1 cellular context compared by ENCODE assay signal in genomic region chr2:28753043-28753683, GRCh38.
TF ChIP-seq lines count a peak whose summit lies in the region.

No MANE protein-coding gene starts in this region.

TF ChIP-seq in H1, 55 proteins besides CTCF, POLR2A, EP300 and RAD21:
- TF ChIP-seq MAX (IDR thresholded peaks at IDR 0.05) (no peak), SP2 (IDR thresholded peaks at IDR 0.05; ENCODE audit: low read length) (no peak), JUND (IDR thresholded peaks at IDR 0.05; ENCODE audit: low read length) (no peak), RFX5 (IDR thresholded peaks at IDR 0.05; ENCODE audit: borderline replicate concordance, low read depth, low read length) (no peak), CTBP2 (IDR thresholded peaks at IDR 0.05; ENCODE audit: borderline replicate concordance, insufficient read depth, insufficient read length, low read length) (no peak), TAF1 (IDR thresholded peaks at IDR 0.05; ENCODE audit: low read depth, low read length) (no peak), TEAD4 (IDR thresholded peaks at IDR 0.05; ENCODE audit: low read depth, low read length) (no peak), YY1 (IDR thresholded peaks at IDR 0.05; ENCODE audit: low read depth, low read length) (no peak), HDAC6 (IDR thresholded peaks at IDR 0.05; ENCODE audit: low read depth, low read length) (no peak), SRF (IDR thresholded peaks at IDR 0.05; ENCODE audit: low read depth, low read length) (no peak), SIN3A (conservative IDR thresholded peaks at IDR 0.05 in 1 of 2, IDR thresholded peaks at IDR 0.05 in 1 of 2; ENCODE audit: low read depth in 1 of 2, low read length in 2 of 2) (no peak), CBX5 (IDR thresholded peaks at IDR 0.05; ENCODE audit: low read depth, low read length) (no peak), BRCA1 (IDR thresholded peaks at IDR 0.05; ENCODE audit: low read depth, low read length) (no peak), JUN (IDR thresholded peaks at IDR 0.05; ENCODE audit: low read depth, low read length) (no peak), TCF12 (IDR thresholded peaks at IDR 0.05; ENCODE audit: low read depth, low read length) (no peak)
- TF ChIP-seq, protein P1, sequence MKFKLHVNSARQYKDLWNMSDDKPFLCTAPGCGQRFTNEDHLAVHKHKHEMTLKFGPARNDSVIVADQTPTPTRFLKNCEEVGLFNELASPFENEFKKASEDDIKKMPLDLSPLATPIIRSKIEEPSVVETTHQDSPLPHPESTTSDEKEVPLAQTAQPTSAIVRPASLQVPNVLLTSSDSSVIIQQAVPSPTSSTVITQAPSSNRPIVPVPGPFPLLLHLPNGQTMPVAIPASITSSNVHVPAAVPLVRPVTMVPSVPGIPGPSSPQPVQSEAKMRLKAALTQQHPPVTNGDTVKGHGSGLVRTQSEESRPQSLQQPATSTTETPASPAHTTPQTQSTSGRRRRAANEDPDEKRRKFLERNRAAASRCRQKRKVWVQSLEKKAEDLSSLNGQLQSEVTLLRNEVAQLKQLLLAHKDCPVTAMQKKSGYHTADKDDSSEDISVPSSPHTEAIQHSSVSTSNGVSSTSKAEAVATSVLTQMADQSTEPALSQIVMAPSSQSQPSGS (IDR thresholded peaks at IDR 0.05; ENCODE audit: low read length) = no peak
- TF ChIP-seq, protein P2, sequence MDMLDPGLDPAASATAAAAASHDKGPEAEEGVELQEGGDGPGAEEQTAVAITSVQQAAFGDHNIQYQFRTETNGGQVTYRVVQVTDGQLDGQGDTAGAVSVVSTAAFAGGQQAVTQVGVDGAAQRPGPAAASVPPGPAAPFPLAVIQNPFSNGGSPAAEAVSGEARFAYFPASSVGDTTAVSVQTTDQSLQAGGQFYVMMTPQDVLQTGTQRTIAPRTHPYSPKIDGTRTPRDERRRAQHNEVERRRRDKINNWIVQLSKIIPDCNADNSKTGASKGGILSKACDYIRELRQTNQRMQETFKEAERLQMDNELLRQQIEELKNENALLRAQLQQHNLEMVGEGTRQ (IDR thresholded peaks at IDR 0.05; ENCODE audit: low read length) = no peak
